Comparison of ENCODE assay signal across 14 cellular contexts in the genomic region with DNA sequence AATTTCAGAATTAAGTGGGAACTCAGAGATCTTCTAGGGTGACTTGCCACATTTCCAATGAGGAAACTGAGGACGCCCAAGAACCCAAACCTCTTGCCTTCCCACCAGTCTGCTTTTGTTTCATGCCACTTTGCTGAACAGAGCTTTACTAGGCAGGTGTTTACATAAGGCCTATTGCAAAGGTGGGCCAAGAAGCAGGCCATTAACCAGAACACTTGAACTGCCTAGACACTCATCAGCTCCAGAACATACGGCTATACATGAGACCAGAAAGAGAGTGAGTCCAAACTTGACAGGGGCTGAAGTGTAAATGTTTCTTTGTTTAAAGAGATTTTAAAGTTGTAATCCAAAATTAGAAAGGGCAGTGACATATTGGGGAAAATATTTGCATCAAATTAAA. TPM values are rescaled to one million over a fixed set of nuclear protein-coding genes. Genes with fewer than 3 reads are reported as not detected.
A peak's percentile ranks its signal among the peaks of the same experiment; 100 is the strongest.
DNase-seq lines count a peak whose midpoint lies in the region; ATAC-seq and TF ChIP-seq lines count a peak whose summit lies in the region.
"Had no signal": no experiment of that assay in that cellular context is flagged by ENCODE, and none has a peak within 500 bp of the region (broad histone marks: within the 10 kb centered on the region; RNA-seq: fewer than 3 reads in every experiment).

No MANE protein-coding gene starts in this region.

- no peaks in the 10 kb centered on the region for H3K9me3 Mint-ChIP-seq in activated naive CD4-positive, alpha-beta T cell treated with anti-CD3 and anti-CD28 coated beads for 36 hours
- H3K9me3 Mint-ChIP-seq in activated naive CD8-positive, alpha-beta T cell treated with anti-CD3 and anti-CD28 coated beads for 36 hours = no peaks in the 10 kb centered on the region
- H3K9me3 Mint-ChIP-seq in stimulated activated memory B cell treated with anti-CD40 and anti-IgM and Interleukin-4, amounts not matched to agents 10 μg/mL and 1 μg/mL and 100 μg/mL, for 72 hours = no peaks in the 10 kb centered on the region
- H3K9me3 Mint-ChIP-seq: activated naive CD4-positive, alpha-beta T cell treated with anti-CD3 and anti-CD28 coated beads, Interleukin-2, amount 50 U/mL, for 72 hours had no signal

- intact Hi-C loops in activated naive CD4-positive, alpha-beta T cell treated with anti-CD3 and anti-CD28 coated beads for 36 hours (cut with micrococcal nuclease) = loop anchor here (1.0 kb wide), 1 partner anchor 7 kb away; no protein-coding TSS in a partner anchor

- no peak for ATAC-seq in GM18505 (IDR thresholded peaks at IDR 0.05; ENCODE audit: unreplicated experiment)
- ATAC-seq in stimulated activated memory B cell treated with anti-CD40 and anti-IgM and Interleukin-4, amounts not matched to agents 10 μg/mL and 1 μg/mL and 100 μg/mL, for 72 hours = no peak
- ATAC-seq: heart left ventricle, SK-N-SH treated with all-trans-retinoic acid at 6 μM for 48 hours had no signal

- peak overlapping the region; percentile 37 for H3K4me3 Mint-ChIP-seq in activated naive CD4-positive, alpha-beta T cell treated with anti-CD3 and anti-CD28 coated beads for 36 hours
- no peak overlapping the region for H3K4me3 Mint-ChIP-seq in activated naive CD8-positive, alpha-beta T cell treated with anti-CD3 and anti-CD28 coated beads for 36 hours
- no peak overlapping the region for H3K4me3 Mint-ChIP-seq in stimulated activated memory B cell treated with anti-CD40 and anti-IgM and Interleukin-4, amounts not matched to agents 10 μg/mL and 1 μg/mL and 100 μg/mL, for 72 hours

- peak overlapping the region; percentile 83 for H3K27ac Mint-ChIP-seq in activated naive CD4-positive, alpha-beta T cell treated with anti-CD3 and anti-CD28 coated beads for 36 hours
- peak overlapping the region; percentile 60 for H3K27ac Mint-ChIP-seq in activated naive CD8-positive, alpha-beta T cell treated with anti-CD3 and anti-CD28 coated beads for 36 hours
- H3K27ac Mint-ChIP-seq in stimulated activated memory B cell treated with anti-CD40 and anti-IgM and Interleukin-4, amounts not matched to agents 10 μg/mL and 1 μg/mL and 100 μg/mL, for 72 hours = peak overlapping the region; percentile 28

- peak; percentile 15 for TF ChIP-seq POLR2A in GM18505 (IDR thresholded peaks at IDR 0.05; ENCODE audit: borderline replicate concordance, extremely low read depth, insufficient read depth, insufficient read length)

- DNase-seq in activated naive CD4-positive, alpha-beta T cell treated with anti-CD3 and anti-CD28 coated beads for 36 hours = no peak
- DNase-seq in activated naive CD4-positive, alpha-beta T cell treated with anti-CD3 and anti-CD28 coated beads, Interleukin-2, amount 50 U/mL, for 16 hours = no peak
- no peak for DNase-seq in activated naive CD8-positive, alpha-beta T cell treated with anti-CD3 and anti-CD28 coated beads for 36 hours
- no peak for DNase-seq in COLO829 (ENCODE audit: low spot score)
- DNase-seq in stimulated activated naive CD4-positive, alpha-beta T cell (lab: John Stamatoyannopoulos, UW) = no peak
- DNase-seq: BE2C, DND-41, heart left ventricle, NCI-H187, NCI-H748 treated with DMSO at 0.1 percent for 48 hours had no signal

- H3K27me3 Mint-ChIP-seq in activated naive CD4-positive, alpha-beta T cell treated with anti-CD3 and anti-CD28 coated beads for 36 hours (ENCODE audit: low read depth) = no peaks in the 10 kb centered on the region
- no peaks in the 10 kb centered on the region for H3K27me3 Mint-ChIP-seq in activated naive CD8-positive, alpha-beta T cell treated with anti-CD3 and anti-CD28 coated beads for 36 hours
- no peaks in the 10 kb centered on the region for H3K27me3 Mint-ChIP-seq in stimulated activated memory B cell treated with anti-CD40 and anti-IgM and Interleukin-4, amounts not matched to agents 10 μg/mL and 1 μg/mL and 100 μg/mL, for 72 hours

- CTCF ChIA-PET in activated naive CD4-positive, alpha-beta T cell treated with anti-CD3 and anti-CD28 coated beads for 36 hours (lab: Charles Lee) = interaction anchor here (0.6 to 3.8 kb wide), 4 partner anchors 12 to 45 kb away, joined by 3 to 14 read pairs (median 6); a partner anchor contains a TSS

- H3K4me1 Mint-ChIP-seq in activated naive CD4-positive, alpha-beta T cell treated with anti-CD3 and anti-CD28 coated beads for 36 hours (ENCODE audit: low read depth) = peaks cover 81% of the 10 kb centered on the region
- H3K4me1 Mint-ChIP-seq in activated naive CD8-positive, alpha-beta T cell treated with anti-CD3 and anti-CD28 coated beads for 36 hours = peaks cover 35% of the 10 kb centered on the region
- peaks cover 52% of the 10 kb centered on the region for H3K4me1 Mint-ChIP-seq in stimulated activated memory B cell treated with anti-CD40 and anti-IgM and Interleukin-4, amounts not matched to agents 10 μg/mL and 1 μg/mL and 100 μg/mL, for 72 hours

- H3K36me3 Mint-ChIP-seq in activated naive CD4-positive, alpha-beta T cell treated with anti-CD3 and anti-CD28 coated beads for 36 hours (ENCODE audit: low read depth) = peaks cover 70% of the 10 kb centered on the region
- peaks cover 53% of the 10 kb centered on the region for H3K36me3 Mint-ChIP-seq in activated naive CD8-positive, alpha-beta T cell treated with anti-CD3 and anti-CD28 coated beads for 36 hours
- H3K36me3 Mint-ChIP-seq in stimulated activated memory B cell treated with anti-CD40 and anti-IgM and Interleukin-4, amounts not matched to agents 10 μg/mL and 1 μg/mL and 100 μg/mL, for 72 hours = peaks cover 77% of the 10 kb centered on the region

RNA-seq across cellular contexts. Expression of a gene that starts 11.5 kb away (rescaled TPM):
- total RNA-seq in activated naive CD4-positive, alpha-beta T cell treated with anti-CD3 and anti-CD28 coated beads for 36 hours = 100 to 1,000 TPM; 178 to 179 TPM
- 10 to 100 TPM; 46.2 to 47.9 TPM for total RNA-seq in activated naive CD8-positive, alpha-beta T cell treated with anti-CD3 and anti-CD28 coated beads for 36 hours

RNA-seq across cellular contexts. Expression of a gene that starts 44.6 kb away (rescaled TPM):
- 10 to 100 TPM in 1 of 2 experiments, 1 to 10 TPM in 1; 5.8 to 10.4 TPM for total RNA-seq in activated naive CD4-positive, alpha-beta T cell treated with anti-CD3 and anti-CD28 coated beads for 36 hours
- under 1 TPM; 0.64 to 0.78 TPM for total RNA-seq in activated naive CD8-positive, alpha-beta T cell treated with anti-CD3 and anti-CD28 coated beads for 36 hours

Comparison
In these comparisons a context has a peak if more than half of its experiments do, and no peak if none do; other contexts are left out.
1. H3K27ac Mint-ChIP-seq: peak in every context shown above with its lines; median percentile 83 in activated naive CD4-positive, alpha-beta T cell treated with anti-CD3 and anti-CD28 coated beads for 36 hours; 60 in activated naive CD8-positive, alpha-beta T cell treated with anti-CD3 and anti-CD28 coated beads for 36 hours; 28 in stimulated activated memory B cell treated with anti-CD40 and anti-IgM and Interleukin-4, amounts not matched to agents 10 μg/mL and 1 μg/mL and 100 μg/mL, for 72 hours.